Comparison of ENCODE assay signal across 1 cellular context in the genomic region with DNA sequence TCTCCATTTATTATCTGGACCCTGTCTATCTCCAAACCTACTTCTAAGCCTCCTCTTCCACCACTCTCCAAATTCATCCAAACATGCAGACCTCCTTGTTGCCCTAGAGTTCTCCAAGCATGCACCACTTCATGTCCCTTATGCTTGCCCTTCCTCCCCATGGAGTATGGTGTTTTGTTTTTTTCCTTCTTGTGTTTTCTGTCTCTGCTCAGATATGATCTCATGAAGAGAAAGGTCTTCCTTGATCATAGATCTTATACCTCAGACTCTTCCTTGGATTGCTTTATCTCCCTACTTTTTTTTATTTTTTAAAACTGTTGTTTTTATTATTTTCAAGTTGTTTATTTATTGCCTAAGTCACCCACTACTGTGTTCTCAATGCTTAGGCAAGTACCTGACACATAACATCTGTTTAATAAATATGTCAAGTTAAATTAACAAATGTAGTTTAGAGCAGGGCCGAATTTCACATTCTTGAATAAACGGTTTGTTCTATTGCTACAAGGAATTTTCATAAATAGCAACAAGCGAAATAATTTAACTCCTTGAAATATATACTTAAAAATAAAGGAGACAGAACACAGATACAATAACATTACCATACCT.
TF ChIP-seq lines count a peak whose summit lies in the region.

No MANE protein-coding gene starts in this region.

TF ChIP-seq in IMR-90, 13 proteins besides CTCF, POLR2A, EP300 and RAD21:
- no peak for TF ChIP-seq MAFK (IDR thresholded peaks at IDR 0.05; ENCODE audit: low read depth, low read length)
- no peak for TF ChIP-seq MXI1 (IDR thresholded peaks at IDR 0.05; ENCODE audit: borderline replicate concordance, low read depth, low read length)
- no peak for TF ChIP-seq RFX5 (IDR thresholded peaks at IDR 0.05; ENCODE audit: low read depth, low read length)
